In genomic region chr18:31424383-31424988, GRCh38 we compare ENCODE assay signal across 9 cellular contexts. TPM values are rescaled to one million over a fixed set of nuclear protein-coding genes. Genes with fewer than 3 reads are reported as not detected.
A peak's percentile ranks its signal among the peaks of the same experiment; 100 is the strongest.
DNase-seq lines count a peak whose midpoint lies in the region; ATAC-seq and TF ChIP-seq lines count a peak whose summit lies in the region.
"Had no signal": no experiment of that assay in that cellular context is flagged by ENCODE, and none has a peak within 500 bp of the region (broad histone marks: within the 10 kb centered on the region; RNA-seq: fewer than 3 reads in every experiment).

No MANE protein-coding gene starts in this region.

- DNase-seq in AG10803 (ENCODE audit: low read depth) (no peak), RKO (ENCODE audit: low spot score) (peak; percentile 32), right atrium auricular region (ENCODE audit: low spot score) (no peak), HuH-7 (ENCODE audit: low spot score) (no peak), NCI-H187 treated with DMSO at 0.1 percent for 48 hours (lab: John Stamatoyannopoulos, UW) (no peak), gastrocnemius medialis (no peak)

- TF ChIP-seq POLR2A in GM18505 (IDR thresholded peaks at IDR 0.05; ENCODE audit: borderline replicate concordance, extremely low read depth, insufficient read depth, insufficient read length) (no peak), gastrocnemius medialis (IDR thresholded peaks at IDR 0.05) (no peak)

- in situ Hi-C loops in gastrocnemius medialis (cut with MboI; ENCODE audit: low sequenced_read_pairs in 4 of 4): no loop called here

- H3K9me3 ChIP-seq in right atrium auricular region: no peaks in the 10 kb centered on the region
- no peaks in the 10 kb centered on the region for H3K9me3 ChIP-seq in gastrocnemius medialis

- H3K36me3 ChIP-seq in right atrium auricular region (no peaks in the 10 kb centered on the region), gastrocnemius medialis (no peaks in the 10 kb centered on the region)

- H3K4me3 ChIP-seq in AG10803 (ENCODE audit: low read length) (no peak overlapping the region), right atrium auricular region (no peak overlapping the region), gastrocnemius medialis (no peak overlapping the region)

- intact Hi-C loops in gastrocnemius medialis (cut with DNase I; ENCODE audit: low total_unique reads): no loop called here

- no peak overlapping the region for H3K27ac ChIP-seq in right atrium auricular region
- no peak overlapping the region for H3K27ac ChIP-seq in gastrocnemius medialis

- no peaks in the 10 kb centered on the region for H3K4me1 ChIP-seq in right atrium auricular region
- H3K4me1 ChIP-seq in gastrocnemius medialis: no peaks in the 10 kb centered on the region

- peak; percentile 91 for ATAC-seq in GM18505 (IDR thresholded peaks at IDR 0.05; ENCODE audit: unreplicated experiment)
- peak; percentile 92 for ATAC-seq in HG03103 (IDR thresholded peaks at IDR 0.05; ENCODE audit: low read depth, unreplicated experiment)
- no peak for ATAC-seq in gastrocnemius medialis
- ATAC-seq: stimulated activated naive CD8-positive, alpha-beta T cell treated with anti-CD3 and anti-CD28 coated beads, Interleukin-15, amount 100 ng/mL, for 72 hours had no signal

- peak; percentile 42 for TF ChIP-seq CTCF in AG10803 (conservative IDR thresholded peaks at IDR 0.05; ENCODE audit: low read length)
- TF ChIP-seq CTCF in right atrium auricular region (IDR thresholded peaks at IDR 0.05): peak; percentile 32 to 60
- TF ChIP-seq CTCF in gastrocnemius medialis (IDR thresholded peaks at IDR 0.05 in 4 of 5, conservative IDR thresholded peaks at IDR 0.05 in 1 of 5): no peak

- H3K27me3 ChIP-seq in right atrium auricular region (no peaks in the 10 kb centered on the region), gastrocnemius medialis (no peaks in the 10 kb centered on the region)

RNA-seq across cellular contexts. Expression of gene DSG3, which starts 23.1 kb away (rescaled TPM):
- total RNA-seq in right atrium auricular region: under 1 TPM in 1 of 2 donors, not detected in 1; 0.08 TPM
- total RNA-seq in gastrocnemius medialis: not detected

RNA-seq across cellular contexts. Expression of gene DSG4, which starts 47.9 kb away (rescaled TPM):
- total RNA-seq in right atrium auricular region (not detected), gastrocnemius medialis (not detected)

Comparison
In these comparisons a context has a peak if more than half of its experiments do, and no peak if none do; other contexts are left out.
1. CTCF ChIP-seq: peak in AG10803 (single experiment) and right atrium auricular region (2 of 2); none in gastrocnemius medialis (0 of 5).
2. ATAC-seq: peak in GM18505 (single experiment) and HG03103 (single experiment); none in gastrocnemius medialis (0 of 2).